ENCODE assay signal across 8 cellular contexts in genomic region chr6:139539852-139540251, GRCh38.
DNase-seq lines count a peak whose midpoint lies in the region; ATAC-seq and TF ChIP-seq lines count a peak whose summit lies in the region.

No MANE protein-coding gene starts in this region.

- H3K4me1 ChIP-seq in prostate gland (replicated peaks) = peaks cover 2% of the 10 kb centered on the region

- no peaks in the 10 kb centered on the region for H3K36me3 ChIP-seq in prostate gland

- H3K27me3 Mint-ChIP-seq in central memory CD8-positive, alpha-beta T cell = no peaks in the 10 kb centered on the region

- H3K27me3 ChIP-seq in prostate gland (replicated peaks; ENCODE audit: insufficient read depth) = no peaks in the 10 kb centered on the region

- intact Hi-C loops in prostate gland (cut with DNase I) = loop anchor here (5.0 to 10.0 kb wide), 3 partner anchors 163 to 445 kb away; no protein-coding TSS in a partner anchor

- peak overlapping the region; percentile 58 for H3K4me3 Mint-ChIP-seq in central memory CD8-positive, alpha-beta T cell

- H3K4me1 Mint-ChIP-seq in central memory CD8-positive, alpha-beta T cell = peaks cover 52% of the 10 kb centered on the region

- DNase-seq in Daoy (ENCODE audit: low read depth) (peak; percentile 86), HK-2 (ENCODE audit: unreplicated experiment) (peak; percentile 90), mucosa of gallbladder (ENCODE audit: low spot score) (peak; percentile 42), prostate gland (ENCODE audit: low spot score) (no peak), NOMO-1 (lab: John Stamatoyannopoulos, UW; ENCODE audit: unreplicated experiment in 2 of 2) (no peak)
- no peak for DNase-seq in central memory CD8-positive, alpha-beta T cell (ENCODE audit: low spot score in 2 of 2)

- no peak for TF ChIP-seq POLR2A in prostate gland (IDR thresholded peaks at IDR 0.05)

- no peaks in the 10 kb centered on the region for H3K36me3 Mint-ChIP-seq in central memory CD8-positive, alpha-beta T cell (ENCODE audit: insufficient read depth)

- peak; percentile 34 for ATAC-seq in central memory CD8-positive, alpha-beta T cell (replicated peaks; ENCODE audit: extremely low read depth, poor library complexity, severe bottlenecking)
- no peak for ATAC-seq in HG02798 (IDR thresholded peaks at IDR 0.05; ENCODE audit: poor library complexity, unreplicated experiment)
- ATAC-seq in HG03457 (IDR thresholded peaks at IDR 0.05; ENCODE audit: unreplicated experiment) = no peak

- H3K4me3 ChIP-seq in prostate gland = no peak overlapping the region

- no peaks in the 10 kb centered on the region for H3K9me3 ChIP-seq in prostate gland

- TF ChIP-seq CTCF in prostate gland (IDR thresholded peaks at IDR 0.05) = no peak

- no peak overlapping the region for H3K27ac ChIP-seq in prostate gland

- H3K9me3 Mint-ChIP-seq in central memory CD8-positive, alpha-beta T cell = no peaks in the 10 kb centered on the region

- WGBS in prostate gland = 54% methylated on average over 12 of the region's 12 CpGs

- peak overlapping the region; percentile 87 for H3K27ac Mint-ChIP-seq in central memory CD8-positive, alpha-beta T cell (ENCODE audit: low read depth)

Comparison
In these comparisons a context has a peak if more than half of its experiments do, and no peak if none do; other contexts are left out.
1. DNase-seq: peak in Daoy (single experiment), HK-2 (single experiment) and mucosa of gallbladder (single experiment); none in central memory CD8-positive, alpha-beta T cell (0 of 2), prostate gland (single experiment) and NOMO-1 (0 of 2).